ENCODE assay signal across 14 cellular contexts in the genomic region with DNA sequence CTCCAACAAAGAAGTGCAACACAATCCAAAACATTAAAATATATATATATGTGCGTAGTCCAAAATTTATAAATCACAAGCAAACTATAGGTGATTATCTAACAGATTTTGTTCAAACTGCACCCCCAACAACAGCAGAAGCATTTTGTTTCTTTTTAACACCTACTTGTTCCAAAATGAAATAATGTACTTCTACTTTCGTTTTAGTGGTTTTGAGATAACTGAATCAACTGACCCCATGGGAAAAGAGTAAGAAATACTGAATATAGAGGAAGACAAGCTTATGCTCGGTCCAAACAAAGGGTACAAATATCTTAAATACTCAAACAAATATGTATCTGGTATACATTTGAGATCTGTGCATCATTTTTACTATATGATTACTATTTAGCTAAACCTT. TPM values are rescaled to one million over a fixed set of nuclear protein-coding genes. Genes with fewer than 3 reads are reported as not detected.
DNase-seq lines count a peak whose midpoint lies in the region; ATAC-seq and TF ChIP-seq lines count a peak whose summit lies in the region.
"Had no signal": no experiment of that assay in that cellular context is flagged by ENCODE, and none has a peak within 500 bp of the region (broad histone marks: within the 10 kb centered on the region; RNA-seq: fewer than 3 reads in every experiment).

No MANE protein-coding gene starts in this region.

- H3K27ac Mint-ChIP-seq in central memory CD8-positive, alpha-beta T cell (ENCODE audit: low read depth): peak overlapping the region; percentile 80
- H3K27ac Mint-ChIP-seq in neural progenitor cell: no peak overlapping the region
- H3K27ac Mint-ChIP-seq: T-helper 17 cell had no signal

- H3F3A ChIP-seq in neural progenitor cell (ENCODE audit: low read depth): no peaks in the 10 kb centered on the region

- TF ChIP-seq CTCF in brain microvascular endothelial cell (IDR thresholded peaks at IDR 0.05; ENCODE audit: low read depth, low read length, missing control alignments) (no peak), neural progenitor cell (IDR thresholded peaks at IDR 0.05) (no peak)

- H3K4me1 ChIP-seq in neural progenitor cell: no peaks in the 10 kb centered on the region

- in situ Hi-C loops in brain microvascular endothelial cell (cut with HindIII; ENCODE audit: low pct_ligation_motif_present, low sequenced_read_pairs): no loop called here

- peaks cover 18% of the 10 kb centered on the region for H3K36me3 Mint-ChIP-seq in central memory CD8-positive, alpha-beta T cell (ENCODE audit: insufficient read depth)
- peaks cover 5% of the 10 kb centered on the region for H3K36me3 Mint-ChIP-seq in neural progenitor cell

- no peak overlapping the region for H3K4me3 Mint-ChIP-seq in central memory CD8-positive, alpha-beta T cell
- H3K4me3 Mint-ChIP-seq in neural progenitor cell: no peak overlapping the region
- H3K4me3 Mint-ChIP-seq: T-helper 17 cell had no signal

- no peaks in the 10 kb centered on the region for H3K27me3 Mint-ChIP-seq in central memory CD8-positive, alpha-beta T cell
- no peaks in the 10 kb centered on the region for H3K27me3 Mint-ChIP-seq in neural progenitor cell (ENCODE audit: insufficient read depth, low read depth)
- H3K27me3 Mint-ChIP-seq: T-helper 17 cell had no signal

- ATAC-seq in GM18498 (IDR thresholded peaks at IDR 0.05; ENCODE audit: unreplicated experiment) (peak; percentile 51), GM19395 (IDR thresholded peaks at IDR 0.05; ENCODE audit: unreplicated experiment) (peak; percentile 63), HG03045 (IDR thresholded peaks at IDR 0.05; ENCODE audit: unreplicated experiment) (peak; percentile 33), HG03439 (IDR thresholded peaks at IDR 0.05; ENCODE audit: unreplicated experiment) (no peak)
- ATAC-seq in central memory CD8-positive, alpha-beta T cell (replicated peaks; ENCODE audit: extremely low read depth, poor library complexity, severe bottlenecking): no peak
- ATAC-seq: K562 had no signal

- H3K9me3 ChIP-seq in neural progenitor cell (ENCODE audit: low read depth): no peaks in the 10 kb centered on the region

- no peak overlapping the region for H2AFZ ChIP-seq in neural progenitor cell (replicated peaks)

- H3K27ac ChIP-seq in brain microvascular endothelial cell: no peak overlapping the region
- H3K27ac ChIP-seq in neural progenitor cell: no peak overlapping the region

- no peak overlapping the region for H3K9ac ChIP-seq in neural progenitor cell

- H3K4me1 Mint-ChIP-seq in central memory CD8-positive, alpha-beta T cell: peaks cover 12% of the 10 kb centered on the region
- no peaks in the 10 kb centered on the region for H3K4me1 Mint-ChIP-seq in neural progenitor cell

- no peaks in the 10 kb centered on the region for H3K9me3 Mint-ChIP-seq in central memory CD8-positive, alpha-beta T cell
- no peaks in the 10 kb centered on the region for H3K9me3 Mint-ChIP-seq in neural progenitor cell

- no peaks in the 10 kb centered on the region for H3K79me2 ChIP-seq in neural progenitor cell (ENCODE audit: low read depth)

- H3K4me3 ChIP-seq in brain microvascular endothelial cell (ENCODE audit: low read depth, low read length) (no peak overlapping the region), neural progenitor cell (no peak overlapping the region)
- H3K4me3 ChIP-seq: K562 had no signal

- no peak overlapping the region for H3K4me2 ChIP-seq in neural progenitor cell

- H3K36me3 ChIP-seq in brain microvascular endothelial cell (replicated peaks) (peaks cover 2% of the 10 kb centered on the region), neural progenitor cell (no peaks in the 10 kb centered on the region)

- no peaks in the 10 kb centered on the region for H4K20me1 ChIP-seq in neural progenitor cell (ENCODE audit: low read depth)

- no peak for DNase-seq in central memory CD8-positive, alpha-beta T cell (ENCODE audit: low spot score in 2 of 2)
- no peak for DNase-seq in brain microvascular endothelial cell
- no peak for DNase-seq in neural progenitor cell (ENCODE audit: low spot score)
- DNase-seq: activated gamma-delta T cell treated with Interleukin-2 at 50 U/mL for 16 hours; effector CD8-positive, alpha-beta T cell; NCI-H1417 treated with DMSO at 0.1 percent for 48 hours; small intestine; substantia nigra; T-helper 17 cell had no signal

- H3K27me3 ChIP-seq in brain microvascular endothelial cell (replicated peaks): no peaks in the 10 kb centered on the region
- H3K27me3 ChIP-seq in neural progenitor cell: no peaks in the 10 kb centered on the region

RNA-seq across cellular contexts. Expression of a gene that starts 22.4 kb away (rescaled TPM):
- 17.0 and 27.1 TPM in 2 replicates for total RNA-seq in neural progenitor cell (ENCODE audit: low replicate concordance)

Comparison
In these comparisons a context has a peak if more than half of its experiments do, and no peak if none do; other contexts are left out.
1. ATAC-seq: peak in GM18498 (single experiment), GM19395 (single experiment) and HG03045 (single experiment); none in central memory CD8-positive, alpha-beta T cell (single experiment) and HG03439 (single experiment).